In genomic region chrX:39874202-39874816, GRCh38 we compare ENCODE assay signal across 8 cellular contexts.
A peak's percentile ranks its signal among the peaks of the same experiment; 100 is the strongest.
DNase-seq lines count a peak whose midpoint lies in the region; ATAC-seq lines count a peak whose summit lies in the region.

No MANE protein-coding gene starts in this region.

- no peaks in the 10 kb centered on the region for H3K36me3 Mint-ChIP-seq in stimulated activated naive B cell treated with anti-CD40 and anti-IgM and Interleukin-4, amounts not matched to agents 10 μg/mL and 1 μg/mL and 100 μg/mL, for 72 hours

- peak; percentile 89 for ATAC-seq in HG03097 (IDR thresholded peaks at IDR 0.05; ENCODE audit: low FRiP score, unreplicated experiment)
- peak; percentile 96 for ATAC-seq in stimulated activated naive B cell treated with anti-CD40 and anti-IgM and Interleukin-4, amounts not matched to agents 10 μg/mL and 1 μg/mL and 100 μg/mL, for 72 hours (replicated peaks)

- H3K4me3 Mint-ChIP-seq in stimulated activated naive B cell treated with anti-CD40 and anti-IgM and Interleukin-4, amounts not matched to agents 10 μg/mL and 1 μg/mL and 100 μg/mL, for 72 hours: no peak overlapping the region

- H3K9me3 Mint-ChIP-seq in stimulated activated naive B cell treated with anti-CD40 and anti-IgM and Interleukin-4, amounts not matched to agents 10 μg/mL and 1 μg/mL and 100 μg/mL, for 72 hours: no peaks in the 10 kb centered on the region

- H3K4me1 Mint-ChIP-seq in stimulated activated naive B cell treated with anti-CD40 and anti-IgM and Interleukin-4, amounts not matched to agents 10 μg/mL and 1 μg/mL and 100 μg/mL, for 72 hours: peaks cover 8 to 19% of the 10 kb centered on the region in 2 donors

- DNase-seq in activated gamma-delta T cell treated with Interleukin-2 at 50 U/mL for 16 hours (peak; percentile 22), activated gamma-delta T cell (lab: John Stamatoyannopoulos, UW) (no peak), hypothalamus (lab: John Stamatoyannopoulos, UW) (no peak), ureter (ENCODE audit: low spot score) (no peak), NCI-H526 (lab: John Stamatoyannopoulos, UW) (no peak)
- DNase-seq in activated CD8-positive, alpha-beta memory T cell treated with anti-CD3 and anti-CD28 coated beads, Interleukin-2, amount 50 U/mL, for 48 hours: peak; percentile 69
- peak; percentile 69 for DNase-seq in stimulated activated naive B cell treated with anti-CD40 and anti-IgM and Interleukin-4, amounts not matched to agents 10 μg/mL and 1 μg/mL and 100 μg/mL, for 72 hours

- H3K27ac Mint-ChIP-seq in stimulated activated naive B cell treated with anti-CD40 and anti-IgM and Interleukin-4, amounts not matched to agents 10 μg/mL and 1 μg/mL and 100 μg/mL, for 72 hours: peak overlapping the region; percentile 87

- peaks cover 14 to 36% of the 10 kb centered on the region in 2 donors for H3K27me3 Mint-ChIP-seq in stimulated activated naive B cell treated with anti-CD40 and anti-IgM and Interleukin-4, amounts not matched to agents 10 μg/mL and 1 μg/mL and 100 μg/mL, for 72 hours

Comparison
In these comparisons a context has a peak if more than half of its experiments do, and no peak if none do; other contexts are left out.
1. DNase-seq: peak in activated gamma-delta T cell treated with Interleukin-2 at 50 U/mL for 16 hours (single experiment), activated CD8-positive, alpha-beta memory T cell treated with anti-CD3 and anti-CD28 coated beads, Interleukin-2, amount 50 U/mL, for 48 hours (single experiment) and stimulated activated naive B cell treated with anti-CD40 and anti-IgM and Interleukin-4, amounts not matched to agents 10 μg/mL and 1 μg/mL and 100 μg/mL, for 72 hours (single experiment); none in activated gamma-delta T cell (single experiment), hypothalamus (0 of 51), ureter (single experiment) and NCI-H526 (0 of 2).